In the genomic region with DNA sequence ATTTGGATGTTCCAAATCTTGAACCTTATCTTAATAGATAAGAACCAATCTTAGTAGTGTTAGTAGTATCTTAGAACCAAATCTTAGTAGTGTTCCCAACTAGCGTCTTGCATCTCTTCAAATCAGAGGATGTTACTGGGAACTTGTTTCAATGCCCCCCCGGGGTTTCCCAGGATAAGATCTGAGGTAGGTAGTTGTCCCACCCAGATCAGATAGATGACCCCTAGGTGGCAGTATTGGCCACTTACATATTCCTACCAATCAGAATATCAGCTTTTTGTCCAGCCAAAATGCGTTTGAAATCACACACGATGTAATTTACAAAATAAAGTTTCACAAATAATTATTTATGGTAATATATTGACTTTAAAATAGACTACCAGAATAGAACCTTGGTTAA, we compare ENCODE assay signal across 8 cellular contexts.
DNase-seq lines count a peak whose midpoint lies in the region; ATAC-seq, FAIRE-seq and TF ChIP-seq lines count a peak whose summit lies in the region.

No MANE protein-coding gene starts in this region.

- no peaks in the 10 kb centered on the region for H3K27me3 ChIP-seq in HCT116 (ENCODE audit: insufficient read depth, low read length)

- no peaks in the 10 kb centered on the region for H3K9me2 ChIP-seq in HCT116 (ENCODE audit: insufficient read depth)

- no peak overlapping the region for H3K27ac ChIP-seq in HCT116 (ENCODE audit: low read depth, low read length)
- H3K27ac ChIP-seq in kidney (ENCODE audit: low read depth in 2 of 2, low read length in 2 of 2), result no peak overlapping the region

- BruUV-seq in HCT116 (replicated peaks; lab: Mats Ljungman, UMichigan), result no TSS peak

- ATAC-seq in HCT116, result peak; percentile 63

- no peak overlapping the region for H3K9ac ChIP-seq in HCT116 (ENCODE audit: low read length)
- no peak overlapping the region for H3K9ac ChIP-seq in kidney (ENCODE audit: low read length in 2 of 2)

- TF ChIP-seq RAD21 in HCT116 (IDR thresholded peaks at IDR 0.05; ENCODE audit: low read depth), result peak; percentile 45

- RAD21 ChIA-PET in HCT116 (lab: Charles Lee; ENCODE audit: low non-redundant PET in 1 of 2, low total read pairs in 2 of 2, uncharacterized antibody in 2 of 2, unreplicated experiment in 2 of 2), result no interaction called here

- no peak overlapping the region for H3K4me3 ChIP-seq in HCT116 (replicated peaks in 1 of 2; ENCODE audit: low read depth in 1 of 2, low read length in 2 of 2)
- H3K4me3 ChIP-seq in kidney (ENCODE audit: low read length in 2 of 2), result no peak overlapping the region

- no peak overlapping the region for H2AFZ ChIP-seq in HCT116 (ENCODE audit: low read depth, low read length, poor library complexity, severe bottlenecking)

- DNase-seq in DMS53 (lab: John Stamatoyannopoulos, UW), result peak; percentile 37
- DNase-seq in DMS53 treated with DMSO at 0.1 percent for 48 hours (lab: John Stamatoyannopoulos, UW; ENCODE audit: unreplicated experiment), result no peak
- peak; percentile 19 for DNase-seq in HCT116 (ENCODE audit: low read depth, low spot score)
- DNase-seq in RPMI7951 (ENCODE audit: low read depth), result peak; percentile 28
- DNase-seq in kidney, result no peak
- no peak for DNase-seq in activated T-cell treated with anti-CD3 and anti-CD28 coated beads for 4 hours
- no peak for DNase-seq in SIG-M5 treated with dmso at 0.1 percent for 504 hours (lab: John Stamatoyannopoulos, UW; ENCODE audit: unreplicated experiment)
- DNase-seq in GM19238 (ENCODE audit: insufficient read length, low spot score), result no peak

- H4K20me1 ChIP-seq in HCT116 (ENCODE audit: insufficient read depth), result no peaks in the 10 kb centered on the region

- TF ChIP-seq CTCF in HCT116 (IDR thresholded peaks at IDR 0.05 in 2 of 3, conservative IDR thresholded peaks at IDR 0.05 in 1 of 3; ENCODE audit: borderline replicate concordance in 1 of 3, insufficient read depth in 1 of 3, low read depth in 2 of 3, low read length in 2 of 3) (peak; percentile 6 to 68 (median 67); a peak in 4 of 6 replicates), kidney (IDR thresholded peaks at IDR 0.05; ENCODE audit: borderline replicate concordance, extremely low read depth, insufficient read depth) (peak; percentile 23)

- POLR2A ChIA-PET in HCT116 (lab: Charles Lee), result no interaction called here

- H3K36me3 ChIP-seq in HCT116 (ENCODE audit: control insufficient read depth in 1 of 2, insufficient read depth in 2 of 2, low read length in 2 of 2) (no peaks in the 10 kb centered on the region), kidney (ENCODE audit: control insufficient read depth in 1 of 2, insufficient read depth in 2 of 2, low read length in 2 of 2) (no peaks in the 10 kb centered on the region)

- FAIRE-seq in kidney (lab: Jason Lieb, UNC), result peak; percentile 78

- H3K4me2 ChIP-seq in HCT116 (ENCODE audit: low read length), result no peak overlapping the region

- intact Hi-C loops in HCT116 (cut with micrococcal nuclease), result loop anchor here (1.0 kb wide), 1 partner anchor 210 kb away; no protein-coding TSS in a partner anchor
- intact Hi-C loops in kidney (cut with DNase I), result no loop called here

- H3K9me3 ChIP-seq in HCT116 (ENCODE audit: control insufficient read depth in 1 of 2, insufficient read depth in 1 of 2, low read depth in 1 of 2, low read length in 2 of 2), result no peaks in the 10 kb centered on the region
- no peaks in the 10 kb centered on the region for H3K9me3 ChIP-seq in kidney (ENCODE audit: control insufficient read depth in 1 of 2, low read length in 2 of 2)

- no peak for TF ChIP-seq POLR2A in HCT116 (IDR thresholded peaks at IDR 0.05; ENCODE audit: borderline replicate concordance, extremely low read depth, insufficient read depth, insufficient read length)

- CTCF ChIA-PET in HCT116 (lab: Charles Lee), result no interaction called here

- H3K79me2 ChIP-seq in HCT116 (ENCODE audit: insufficient read depth, low read length), result no peaks in the 10 kb centered on the region

- H3K4me1 ChIP-seq in HCT116 (ENCODE audit: control insufficient read depth in 1 of 2, insufficient read depth in 2 of 2, low read length in 2 of 2) (no peaks in the 10 kb centered on the region), kidney (ENCODE audit: control insufficient read depth in 1 of 2, insufficient read depth in 1 of 2, low read depth in 1 of 2, low read length in 2 of 2) (no peaks in the 10 kb centered on the region)

TF ChIP-seq in HCT116, 20 proteins besides CTCF, POLR2A, EP300 and RAD21:
- TF ChIP-seq EZH2phosphoT487 (IDR thresholded peaks at IDR 0.05; ENCODE audit: borderline replicate concordance) (no peak), ZFX (IDR thresholded peaks at IDR 0.05) (no peak), ZNF274 (IDR thresholded peaks at IDR 0.05; ENCODE audit: low read depth, low read length) (no peak), SRF (IDR thresholded peaks at IDR 0.05; ENCODE audit: low read depth) (no peak), YY1 (IDR thresholded peaks at IDR 0.05; ENCODE audit: extremely low read depth, insufficient replicate concordance, low read depth, low read length) (no peak)

Comparison
In these comparisons a context has a peak if more than half of its experiments do, and no peak if none do; other contexts are left out.
1. DNase-seq: peak in DMS53 (single experiment), HCT116 (single experiment) and RPMI7951 (single experiment); none in DMS53 treated with DMSO at 0.1 percent for 48 hours (single experiment), kidney (single experiment), activated T-cell treated with anti-CD3 and anti-CD28 coated beads for 4 hours (single experiment), SIG-M5 treated with dmso at 0.1 percent for 504 hours (single experiment) and GM19238 (single experiment).